In genomic region chr2:219388127-219388844, GRCh38 we compare ENCODE assay signal across 8 cellular contexts. TPM values are rescaled to one million over a fixed set of nuclear protein-coding genes. Genes with fewer than 3 reads are reported as not detected.
DNase-seq lines count a peak whose midpoint lies in the region; ATAC-seq and TF ChIP-seq lines count a peak whose summit lies in the region.

No MANE protein-coding gene starts in this region.

- H3K27me3 ChIP-seq in endocrine pancreas (ENCODE audit: control insufficient read depth, insufficient read depth, low read length): no peaks in the 10 kb centered on the region

- H3K27ac Mint-ChIP-seq in mesothelial cell of epicardium: peak overlapping the region; percentile 77

- peak; percentile 84 for ATAC-seq in GM21423 (IDR thresholded peaks at IDR 0.05; ENCODE audit: unreplicated experiment)

- H3K27me3 Mint-ChIP-seq in mesothelial cell of epicardium (ENCODE audit: low read depth): no peaks in the 10 kb centered on the region

- in situ Hi-C loops in Caki2 (cut with HindIII; ENCODE audit: low pct_unique_long_range_greater_than_20kb, low sequenced_read_pairs): no loop called here

- H3K36me3 ChIP-seq in endocrine pancreas (ENCODE audit: control insufficient read depth, insufficient read depth, low read length): no peaks in the 10 kb centered on the region

- peaks cover 9% of the 10 kb centered on the region for H3K36me3 Mint-ChIP-seq in mesothelial cell of epicardium

- peak; percentile 33 for TF ChIP-seq CTCF in mesothelial cell of epicardium (IDR thresholded peaks at IDR 0.05; ENCODE audit: unreplicated experiment)

- peak overlapping the region; percentile 52 for H3K9ac ChIP-seq in endocrine pancreas (ENCODE audit: control insufficient read depth, insufficient read depth, low read length)

- peaks cover 5% of the 10 kb centered on the region for H3K9me3 Mint-ChIP-seq in mesothelial cell of epicardium

- peak; percentile 85 for DNase-seq in Caki2 (ENCODE audit: low read depth)
- peak; percentile 26 to 99 (median 96) for DNase-seq in HUDEP-2 (lab: John Stamatoyannopoulos, UW; ENCODE audit: unreplicated experiment in 76 of 76)
- DNase-seq in NOMO-1 treated with dmso at 0.1 percent for 144 hours (lab: John Stamatoyannopoulos, UW; ENCODE audit: unreplicated experiment): peak; percentile 97
- DNase-seq in activated CD8-positive, alpha-beta memory T cell treated with anti-CD3 and anti-CD28 coated beads, Interleukin-2, amount 50 U/mL, for 1 hour (ENCODE audit: extremely low read depth): peak; percentile 93
- DNase-seq in mesothelial cell of epicardium (ENCODE audit: low spot score in 2 of 2, unreplicated experiment in 2 of 2): peak; percentile 98 to 99
- peak; percentile 99 for DNase-seq in stimulated activated CD8-positive, alpha-beta memory T cell treated with anti-CD3 and anti-CD28 coated beads, Interleukin-15, amount 100 ng/mL, for 24 hours (ENCODE audit: low read depth)

- peaks cover 12% of the 10 kb centered on the region for H3K4me1 Mint-ChIP-seq in mesothelial cell of epicardium

- peak overlapping the region; percentile 61 for H3K4me3 Mint-ChIP-seq in mesothelial cell of epicardium

- no peaks in the 10 kb centered on the region for H3K4me1 ChIP-seq in endocrine pancreas (ENCODE audit: control insufficient read depth, insufficient read depth, low read length)

- H3K4me3 ChIP-seq in endocrine pancreas (ENCODE audit: control insufficient read depth, insufficient read depth, low read length): no peak overlapping the region

- H3K9me3 ChIP-seq in endocrine pancreas (ENCODE audit: control insufficient read depth, low read length): no peaks in the 10 kb centered on the region

RNA-seq across cellular contexts. Expression of gene DNPEP, which starts 0.6 kb away (rescaled TPM):
- total RNA-seq in Caki2 (2014; rRNA removed; shearing (Covaris generic); ENCODE audit: low replicate concordance): 76.8 and 84.9 TPM in 2 replicates
- total RNA-seq in mesothelial cell of epicardium: 73.2 to 85.1 TPM (median 77.1 TPM) in 3 replicates

RNA-seq across cellular contexts. Expression of gene DES, which starts 29.9 kb away (rescaled TPM):
- total RNA-seq in Caki2 (2014; rRNA removed; shearing (Covaris generic); ENCODE audit: low replicate concordance): 4.9 TPM in 1 of 2 replicates, not detected in the other
- 33.0 to 38.5 TPM (median 37.0 TPM) in 3 replicates for total RNA-seq in mesothelial cell of epicardium

RNA-seq across cellular contexts. Expression of gene SPEG, which starts 46.4 kb away (rescaled TPM):
- 8.4 and 22.9 TPM in 2 replicates for total RNA-seq in Caki2 (2014; rRNA removed; shearing (Covaris generic); ENCODE audit: low replicate concordance)
- 95.4 to 97.7 TPM (median 97.7 TPM) in 3 replicates for total RNA-seq in mesothelial cell of epicardium

RNA-seq across cellular contexts. Expression of gene RESP18, which starts 55.7 kb away (rescaled TPM):
- total RNA-seq in Caki2 (2014; rRNA removed; shearing (Covaris generic); ENCODE audit: low replicate concordance): not detected in 2 replicates
- total RNA-seq in mesothelial cell of epicardium: not detected in 3 replicates
